ENCODE assay signal across 9 cellular contexts in the genomic region with DNA sequence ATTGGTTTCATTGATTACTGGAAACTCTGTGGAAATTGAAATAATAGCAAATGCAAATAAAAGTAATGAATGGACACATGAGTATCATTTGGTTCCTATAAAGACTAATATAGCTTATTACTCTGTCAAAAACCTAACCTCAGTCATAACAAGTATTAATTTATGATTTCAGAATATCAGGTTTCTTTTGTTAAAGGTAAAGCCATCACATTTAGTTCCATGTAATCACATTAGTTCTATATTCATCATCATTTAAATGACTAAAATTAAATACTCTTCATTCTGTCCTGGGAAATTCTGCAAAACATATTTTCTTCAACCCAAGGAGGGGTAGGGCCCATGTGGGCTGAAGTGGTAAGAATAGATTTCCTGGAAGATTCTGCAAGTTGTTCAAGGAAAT.
"Had no signal": no experiment of that assay in that cellular context is flagged by ENCODE, and none has a peak within 500 bp of the region (broad histone marks: within the 10 kb centered on the region; RNA-seq: fewer than 3 reads in every experiment).

No MANE protein-coding gene starts in this region.

- H3K9me3 ChIP-seq: HAP-1 had no signal

- H2AFZ ChIP-seq: GM23248 had no signal

- H3K9ac ChIP-seq: GM23248 had no signal

- H3K4me3 ChIP-seq: GM23248, GM23338, HAP-1 had no signal

- H3K27ac ChIP-seq: GM23248 had no signal

- DNase-seq: GM23248, GOT3, H7, H9, HCEC 1CT, HFFc6 had no signal

- ATAC-seq: GM23338, HCT116 had no signal

- H3K4me2 ChIP-seq: GM23338 had no signal

- H3K4me1 ChIP-seq: HAP-1 had no signal

- H3K36me3 ChIP-seq: HAP-1 had no signal
